In the genomic region with DNA sequence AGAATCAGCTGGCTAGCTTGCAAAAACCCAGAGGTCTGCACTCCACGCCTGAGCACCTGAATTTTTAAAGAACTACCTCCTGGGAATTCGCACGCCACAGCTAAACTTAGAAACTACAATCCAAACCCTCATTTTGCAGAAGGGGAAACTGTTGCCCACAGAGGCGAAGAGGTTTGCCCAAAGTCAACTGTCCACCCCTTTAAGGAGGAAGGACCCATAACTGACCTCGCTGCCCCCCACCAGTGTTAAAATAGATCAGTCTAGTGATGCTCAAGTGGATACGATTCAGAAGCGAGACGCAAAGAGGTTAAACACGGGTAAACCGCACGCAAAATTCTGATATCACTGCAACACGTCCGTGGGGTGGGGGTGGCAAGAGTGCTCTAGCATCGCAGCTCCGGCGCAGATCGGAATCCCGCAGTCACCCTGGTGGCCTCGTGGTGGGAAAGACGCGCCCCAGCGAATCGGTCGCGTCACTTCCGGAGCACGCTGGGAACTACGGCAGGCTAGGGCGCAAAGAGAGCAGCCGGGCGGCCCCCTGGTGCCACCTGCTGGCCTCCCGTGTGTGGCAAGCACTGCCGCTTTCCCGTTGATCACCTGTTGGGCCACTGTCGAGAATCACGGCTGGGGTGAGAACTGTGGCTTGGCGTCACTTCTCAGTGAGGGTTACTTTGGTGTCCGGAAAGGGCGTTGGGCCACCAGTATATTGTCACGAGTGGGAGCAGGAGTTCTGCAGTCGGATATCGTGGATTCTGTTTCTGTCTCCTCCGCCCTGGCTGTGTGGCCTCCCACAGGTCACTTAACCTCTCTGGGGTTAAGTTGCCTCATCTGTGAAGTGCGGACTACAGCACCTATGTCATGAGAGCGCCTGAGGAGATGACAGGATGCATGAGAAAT, we compare ENCODE assay signal across 8 cellular contexts. TPM values are rescaled to one million over a fixed set of nuclear protein-coding genes. Genes with fewer than 3 reads are reported as not detected.
DNase-seq lines count a peak whose midpoint lies in the region; ATAC-seq, FAIRE-seq and TF ChIP-seq lines count a peak whose summit lies in the region.

Gene ALKBH2 (minus strand): TSS at position 451 of the 897 bp plus-strand sequence. CDS start 686 bp downstream, outside the sequence.

- peak; percentile 96 for TF ChIP-seq POLR2A in GM12892 (IDR thresholded peaks at IDR 0.05; ENCODE audit: low read depth, low read length)
- TF ChIP-seq POLR2A in uterus (IDR thresholded peaks at IDR 0.05): peak; percentile 17 to 49

- peak within 1 kb of the TSS; percentile 62 to 78 for H3K27ac ChIP-seq in uterus

- peak within 1 kb of the TSS; percentile 49 to 50 for H3K4me3 ChIP-seq in uterus

- no peaks in the 10 kb centered on the region for H3K27me3 Mint-ChIP-seq in T-helper 1 cell treated with Interleukin-12 subunit alpha and Interleukin-12 subunit beta and Interleukin-4 antibody, amounts not matched to agents 30 μg/mL and 1 μg/mL, for 36 hours (ENCODE audit: low read depth)

- peaks cover 26% of the 10 kb centered on the region for H3K4me1 Mint-ChIP-seq in T-helper 1 cell treated with Interleukin-12 subunit alpha and Interleukin-12 subunit beta and Interleukin-4 antibody, amounts not matched to agents 30 μg/mL and 1 μg/mL, for 36 hours (ENCODE audit: low read depth)

- H3K4me1 ChIP-seq in uterus: peaks cover 10 to 17% of the 10 kb centered on the region in 2 donors

- no peaks in the 10 kb centered on the region for H3K9me3 Mint-ChIP-seq in T-helper 1 cell treated with Interleukin-12 subunit alpha and Interleukin-12 subunit beta and Interleukin-4 antibody, amounts not matched to agents 30 μg/mL and 1 μg/mL, for 36 hours

- peak; percentile 97 to 99 (median 98) for TF ChIP-seq CTCF in uterus (IDR thresholded peaks at IDR 0.05)

- H3K36me3 Mint-ChIP-seq in T-helper 1 cell treated with Interleukin-12 subunit alpha and Interleukin-12 subunit beta and Interleukin-4 antibody, amounts not matched to agents 30 μg/mL and 1 μg/mL, for 36 hours (ENCODE audit: low read depth): peaks cover 4% of the 10 kb centered on the region

- ATAC-seq in HG02870 (IDR thresholded peaks at IDR 0.05; ENCODE audit: unreplicated experiment) (peak; percentile 61), left ventricle myocardium superior (peak; percentile 71)

- peak; percentile 99 for FAIRE-seq in GM12892 (lab: Jason Lieb, UNC)

- H3K36me3 ChIP-seq in uterus: no peaks in the 10 kb centered on the region

- no peaks in the 10 kb centered on the region for H3K9me3 ChIP-seq in uterus

- no peaks in the 10 kb centered on the region for H3K27me3 ChIP-seq in uterus

- H3K27ac Mint-ChIP-seq in T-helper 1 cell treated with Interleukin-12 subunit alpha and Interleukin-12 subunit beta and Interleukin-4 antibody, amounts not matched to agents 30 μg/mL and 1 μg/mL, for 36 hours: peak within 1 kb of the TSS; percentile 65

- peak within 1 kb of the TSS; percentile 74 for H3K4me3 Mint-ChIP-seq in T-helper 1 cell treated with Interleukin-12 subunit alpha and Interleukin-12 subunit beta and Interleukin-4 antibody, amounts not matched to agents 30 μg/mL and 1 μg/mL, for 36 hours

- intact Hi-C loops in left ventricle myocardium superior (cut with micrococcal nuclease): no loop called here
- intact Hi-C loops in uterus (cut with DNase I; ENCODE audit: low total_unique reads): loop anchor here (10.0 kb wide), 1 partner anchor 528 kb away; the partner anchor contains the start of genes ISCU and SART3

- DNase-seq in GM12892 (ENCODE audit: insufficient read length): peak; percentile 82
- DNase-seq in NCI-H1694 (lab: John Stamatoyannopoulos, UW): peak; percentile 82
- DNase-seq in amygdala (lab: John Stamatoyannopoulos, UW): peak; percentile 39 to 97 (median 84)
- DNase-seq in left ventricle myocardium superior: peak; percentile 97
- DNase-seq in pulmonary artery endothelial cell (ENCODE audit: low read depth, low spot score): peak; percentile 57
- DNase-seq in uterus: peak; percentile 90 to 92

RNA-seq across cellular contexts. Expression of gene ALKBH2, which starts in this region (rescaled TPM):
- polyA plus RNA-seq in GM12892 (2012; ENCODE audit: missing spikeins): 24.5 TPM
- total RNA-seq in left ventricle myocardium superior (6.6 TPM), pulmonary artery endothelial cell (11.7 and 17.7 TPM in 2 replicates), uterus (10 to 100 TPM in 3 of 4 donors, 1 to 10 TPM in 1; 2.1 to 26.5 (median 19.1) TPM)

Comparison
In these comparisons a context has a peak if more than half of its experiments do, and no peak if none do; other contexts are left out.
1. Peak in every context shown above with its lines: DNase-seq, ATAC-seq, H3K4me3 ChIP-seq and H3K27ac ChIP-seq.